ENCODE assay signal across 8 cellular contexts in genomic region chr6:27213091-27213517, GRCh38. TPM values are rescaled to one million over a fixed set of nuclear protein-coding genes. Genes with fewer than 3 reads are reported as not detected.
DNase-seq lines count a peak whose midpoint lies in the region; ATAC-seq and TF ChIP-seq lines count a peak whose summit lies in the region.
"Not testable (repeated sequence)": the region's sequence is repeated elsewhere in the genome, so short reads cannot be mapped to it uniquely, and the experiment has no call there.

No MANE protein-coding gene starts in this region.

- peak overlapping the region; percentile 95 for H3K4me3 Mint-ChIP-seq in WTC11
- not testable (repeated sequence) for H3K4me3 Mint-ChIP-seq in central memory CD8-positive, alpha-beta T cell
- peak overlapping the region; percentile 3 to 29 for H3K4me3 Mint-ChIP-seq in stimulated activated naive CD8-positive, alpha-beta T cell treated with anti-CD3 and anti-CD28 coated beads, Interleukin-15, amount 100 ng/mL, for 72 hours

- H3K9me3 Mint-ChIP-seq in WTC11; central memory CD8-positive, alpha-beta T cell; stimulated activated naive CD8-positive, alpha-beta T cell treated with anti-CD3 and anti-CD28 coated beads, Interleukin-15, amount 100 ng/mL, for 72 hours: not testable (repeated sequence)

- H3K36me3 ChIP-seq in ES-I3 (ENCODE audit: insufficient read depth, low read length); mesodermal cell (ENCODE audit: control insufficient read depth, insufficient read depth, low read length): not testable (repeated sequence)

- DNase-seq in HFF-Myc (ENCODE audit: extremely low read depth, low read depth); central memory CD8-positive, alpha-beta T cell (ENCODE audit: low spot score in 2 of 2); stimulated activated naive CD8-positive, alpha-beta T cell treated with anti-CD3 and anti-CD28 coated beads, Interleukin-15, amount 100 ng/mL, for 72 hours: not testable (repeated sequence)
- DNase-seq in OCI-M1 (lab: John Stamatoyannopoulos, UW) (peak; percentile 54), WTC11 (ENCODE audit: low spot score) (peak; percentile 56)

- 90 to 91% methylated on average over 7 to 12 of the region's 15 CpGs for WGBS in mesodermal cell (ENCODE audit: insufficient coverage in 2 of 2), 2 experiments

- H3K9ac ChIP-seq in ES-I3 (ENCODE audit: low read depth, low read length), result peak overlapping the region; percentile 91; the same call in 1 of the 2 replicates

- not testable (repeated sequence) for H3K27me3 Mint-ChIP-seq in WTC11 (ENCODE audit: low read depth)
- H3K27me3 Mint-ChIP-seq in central memory CD8-positive, alpha-beta T cell, result peaks cover 55% of the 10 kb centered on the region
- peaks cover 75% of the 10 kb centered on the region for H3K27me3 Mint-ChIP-seq in stimulated activated naive CD8-positive, alpha-beta T cell treated with anti-CD3 and anti-CD28 coated beads, Interleukin-15, amount 100 ng/mL, for 72 hours

- H3K36me3 Mint-ChIP-seq in WTC11; central memory CD8-positive, alpha-beta T cell (ENCODE audit: insufficient read depth): not testable (repeated sequence)

- H3K4me3 ChIP-seq in HFF-Myc (replicated peaks; ENCODE audit: low read depth, low read length) (peak overlapping the region; percentile 48; the same call in 1 of the 2 replicates), mesodermal cell (ENCODE audit: extremely low read depth, insufficient read depth, low read length, poor library complexity, severe bottlenecking) (peak overlapping the region; percentile 46)

- CTCF ChIA-PET in WTC11 (lab: Charles Lee), result not testable (repeated sequence)

- ATAC-seq in WTC11; central memory CD8-positive, alpha-beta T cell (replicated peaks; ENCODE audit: extremely low read depth, poor library complexity, severe bottlenecking); stimulated activated naive CD8-positive, alpha-beta T cell treated with anti-CD3 and anti-CD28 coated beads, Interleukin-15, amount 100 ng/mL, for 72 hours: not testable (repeated sequence)

- not testable (repeated sequence) for H3K27ac Mint-ChIP-seq in WTC11; stimulated activated naive CD8-positive, alpha-beta T cell treated with anti-CD3 and anti-CD28 coated beads, Interleukin-15, amount 100 ng/mL, for 72 hours
- peak overlapping the region; percentile 32 for H3K27ac Mint-ChIP-seq in central memory CD8-positive, alpha-beta T cell (ENCODE audit: low read depth)

- not testable (repeated sequence) for H3K9me3 ChIP-seq in ES-I3 (ENCODE audit: control insufficient read depth, insufficient read depth, low read length); mesodermal cell (ENCODE audit: control insufficient read depth, low read length)

- H3K4me1 ChIP-seq in ES-I3 (ENCODE audit: insufficient read depth, low read length); mesodermal cell (ENCODE audit: control insufficient read depth, insufficient read depth, low read length, poor library complexity, severe bottlenecking): not testable (repeated sequence)

- TF ChIP-seq CTCF in 22Rv1 (IDR thresholded peaks at IDR 0.05) (peak; percentile 63), HFF-Myc (IDR thresholded peaks at IDR 0.05; ENCODE audit: low read depth, low read length, missing control alignments) (peak; percentile 12)
- not testable (repeated sequence) for TF ChIP-seq CTCF in WTC11 (IDR thresholded peaks at IDR 0.05)

- peak overlapping the region; percentile 64 for H3K27ac ChIP-seq in 22Rv1
- not testable (repeated sequence) for H3K27ac ChIP-seq in mesodermal cell (ENCODE audit: low read depth, low read length, severe bottlenecking)

- POLR2A ChIA-PET in WTC11 (lab: Charles Lee), result interaction anchor here (0.6 kb wide), 1 partner anchor 871 kb away, joined by 7 read pairs; no protein-coding TSS in a partner anchor

- H3K4me1 Mint-ChIP-seq in WTC11, result peaks cover 15% of the 10 kb centered on the region
- not testable (repeated sequence) for H3K4me1 Mint-ChIP-seq in central memory CD8-positive, alpha-beta T cell
- H3K4me1 Mint-ChIP-seq in stimulated activated naive CD8-positive, alpha-beta T cell treated with anti-CD3 and anti-CD28 coated beads, Interleukin-15, amount 100 ng/mL, for 72 hours, result peaks cover 12% of the 10 kb centered on the region

RNA-seq across cellular contexts. Expression of gene PRSS16, which starts 34.4 kb away (rescaled TPM):
- 18.5 to 21.1 TPM (median 19.3 TPM) in 3 replicates for total RNA-seq in WTC11 (2021)
- polyA plus RNA-seq in mesodermal cell (2013, experiment 1 of 2), result 1.4 TPM
- 1.5 TPM for polyA plus RNA-seq in mesodermal cell (2013, experiment 2 of 2)
